In genomic region chr9:112120471-112120925, GRCh38 we compare ENCODE assay signal across 11 cellular contexts. TPM values are rescaled to one million over a fixed set of nuclear protein-coding genes. Genes with fewer than 3 reads are reported as not detected.
DNase-seq lines count a peak whose midpoint lies in the region; ATAC-seq, FAIRE-seq and TF ChIP-seq lines count a peak whose summit lies in the region.
"Had no signal": no experiment of that assay in that cellular context is flagged by ENCODE, and none has a peak within 500 bp of the region (broad histone marks: within the 10 kb centered on the region; RNA-seq: fewer than 3 reads in every experiment).

No MANE protein-coding gene starts in this region.

- H3K4ac ChIP-seq in mesendoderm (ENCODE audit: low read depth, low read length) = no peak overlapping the region

- H3K79me2 ChIP-seq in mesendoderm (ENCODE audit: control insufficient read depth, insufficient read depth, low read length) = no peaks in the 10 kb centered on the region

- H4K5ac ChIP-seq in mesendoderm (ENCODE audit: low read length) = no peak overlapping the region

- H3K79me1 ChIP-seq in mesendoderm (ENCODE audit: low read length) = no peaks in the 10 kb centered on the region

- no peak overlapping the region for H2BK5ac ChIP-seq in mesendoderm (ENCODE audit: low read length)

- no peak for ATAC-seq in GM21825 (IDR thresholded peaks at IDR 0.05; ENCODE audit: unreplicated experiment)
- no peak for ATAC-seq in GM19351 (IDR thresholded peaks at IDR 0.05; ENCODE audit: unreplicated experiment)
- ATAC-seq: heart right ventricle had no signal

- H2AK5ac ChIP-seq in mesendoderm (ENCODE audit: low read length) = no peak overlapping the region

- peak overlapping the region; percentile 40 for H3K18ac ChIP-seq in mesendoderm (ENCODE audit: low read length)

- no peak overlapping the region for H3K4me3 ChIP-seq in mesendoderm (ENCODE audit: low read length)
- H3K4me3 ChIP-seq: heart right ventricle had no signal

- no peaks in the 10 kb centered on the region for H3K27me3 ChIP-seq in mesendoderm (ENCODE audit: insufficient read depth, low read length, poor library complexity)
- H3K27me3 ChIP-seq: heart right ventricle had no signal

- H2BK120ac ChIP-seq in mesendoderm (ENCODE audit: low read depth, low read length) = no peak overlapping the region

- FAIRE-seq in D721Med (lab: Jason Lieb, UNC) = no peak

- H3K4me2 ChIP-seq in mesendoderm (ENCODE audit: low read length) = no peak overlapping the region

- no peaks in the 10 kb centered on the region for H3K36me3 ChIP-seq in mesendoderm (ENCODE audit: control insufficient read depth, insufficient read depth, low read length)

- no peak overlapping the region for H3K9ac ChIP-seq in mesendoderm (ENCODE audit: low read length)

- peaks cover 5% of the 10 kb centered on the region for H3K4me1 ChIP-seq in mesendoderm (ENCODE audit: control insufficient read depth, low read depth, low read length)
- H3K4me1 ChIP-seq: heart right ventricle had no signal

- no peak for TF ChIP-seq CTCF in D721Med (IDR thresholded peaks at IDR 0.05; ENCODE audit: insufficient read depth, missing control alignments)

- no peak overlapping the region for H3K27ac ChIP-seq in mesendoderm (ENCODE audit: low read depth, low read length)
- H3K27ac ChIP-seq: heart right ventricle had no signal

- WGBS in mesendoderm (ENCODE audit: extremely low coverage, insufficient coverage, low lambda C conversion rate) = no CpG with 5 or more reads among the region's 2 CpGs

- H4K8ac ChIP-seq in mesendoderm (ENCODE audit: low read depth, low read length) = no peak overlapping the region

- H2BK15ac ChIP-seq in mesendoderm (replicated peaks; ENCODE audit: low read depth) = no peak overlapping the region

- DNase-seq in Ammon's horn (ENCODE audit: low spot score) = peak; percentile 45
- peak; percentile 72 for DNase-seq in NCI-H1436 (lab: John Stamatoyannopoulos, UW)
- DNase-seq in astrocyte of the hippocampus (ENCODE audit: low read depth, low spot score) = peak; percentile 66
- peak; percentile 45 for DNase-seq in mesendoderm
- DNase-seq in activated CD8-positive, alpha-beta memory T cell treated with anti-CD3 and anti-CD28 coated beads, Interleukin-2, amount 50 U/mL, for 4 hours = no peak
- DNase-seq in D721Med (ENCODE audit: insufficient read length, low spot score) = no peak
- DNase-seq: heart right ventricle; OCI-M1; stimulated activated CD4-positive, alpha-beta T cell treated with anti-CD3 and anti-CD28 coated beads, Interleukin-2, amount 100 ng/mL, for 24 hours had no signal

- H3K23ac ChIP-seq in mesendoderm (ENCODE audit: low read length) = no peak overlapping the region

- no peak overlapping the region for H3K56ac ChIP-seq in mesendoderm (ENCODE audit: low read length)

RNA-seq across cellular contexts. Expression of gene SUSD1, which starts 54.6 kb away (rescaled TPM):
- 2.5 TPM for polyA plus RNA-seq in mesendoderm (2013, experiment 1 of 2)
- 2.6 TPM for polyA plus RNA-seq in mesendoderm (2013, experiment 2 of 2)

Comparison
In these comparisons a context has a peak if more than half of its experiments do, and no peak if none do; other contexts are left out.
1. DNase-seq: peak in Ammon's horn (single experiment), NCI-H1436 (single experiment), astrocyte of the hippocampus (single experiment) and mesendoderm (single experiment); none in activated CD8-positive, alpha-beta memory T cell treated with anti-CD3 and anti-CD28 coated beads, Interleukin-2, amount 50 U/mL, for 4 hours (single experiment) and D721Med (single experiment).